In genomic region chr21:24444736-24445135, GRCh38 we compare ENCODE assay signal across 10 cellular contexts.
"Had no signal": no experiment of that assay in that cellular context is flagged by ENCODE, and none has a peak within 500 bp of the region (broad histone marks: within the 10 kb centered on the region; RNA-seq: fewer than 3 reads in every experiment).

No MANE protein-coding gene starts in this region.

- H3K4me1 ChIP-seq: HAP-1 had no signal

- ATAC-seq: HCT116, K562 had no signal

- DNase-seq: GM23248, GOT3, H7, HFFc6, IMR-90, KG1 had no signal

- H3K9me3 ChIP-seq: HAP-1 had no signal

- H3K36me3 ChIP-seq: HAP-1 had no signal

- H3K4me3 ChIP-seq: GM23248, HAP-1, K562 had no signal

- H3K9ac ChIP-seq: GM23248 had no signal

- H3K27ac ChIP-seq: GM23248 had no signal

- FAIRE-seq: HTR-8/SVneo, K562 had no signal
